33 cellular contexts compared by ENCODE assay signal in the genomic region with DNA sequence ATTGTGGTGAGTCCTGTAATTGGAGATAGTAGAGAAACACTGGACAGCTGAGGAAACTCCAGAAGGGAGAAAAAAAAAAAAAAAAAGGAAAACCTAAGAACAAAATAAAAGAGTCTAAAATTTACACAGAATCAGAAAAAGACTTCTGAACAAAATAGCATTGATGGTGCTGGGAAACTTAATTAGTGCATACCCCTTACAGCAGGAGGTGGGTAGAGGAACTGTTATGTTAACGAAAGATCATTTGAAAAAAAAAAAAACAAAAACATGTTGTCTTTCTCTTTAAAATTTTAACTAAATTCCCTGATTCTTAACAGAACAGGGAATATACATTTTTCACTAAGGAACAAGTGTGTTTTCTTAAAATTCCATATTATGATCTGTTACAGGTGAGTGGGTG.
"Had no signal": no experiment of that assay in that cellular context is flagged by ENCODE, and none has a peak within 500 bp of the region (broad histone marks: within the 10 kb centered on the region; RNA-seq: fewer than 3 reads in every experiment).

No MANE protein-coding gene starts in this region.

- ATAC-seq: activated CD8-positive, alpha-beta memory T cell treated with anti-CD3 and anti-CD28 coated beads, Interleukin-2, amount 10 ng/mL, durations not matched to agents 7 days and 5 days; activated naive CD4-positive, alpha-beta T cell treated with anti-CD3 and anti-CD28 coated beads, Interleukin-2, amount 50 U/mL, for 72 hours; body of pancreas; Right ventricle myocardium inferior; SK-N-SH treated with all-trans-retinoic acid at 6 μM for 48 hours; T-cell had no signal

- DNase-seq: activated CD4-positive, alpha-beta memory T cell treated with anti-CD3 and anti-CD28 coated beads, Interleukin-2, amount 10 ng/mL, durations not matched to agents 7 days and 5 days; activated CD4-positive, alpha-beta T cell treated with anti-CD3 and anti-CD28 coated beads for 1 hour; activated CD4-positive, alpha-beta T cell treated with anti-CD3 and anti-CD28 coated beads for 48 hours; activated CD4-positive, CD25-positive, alpha-beta regulatory T cell; activated CD8-positive, alpha-beta memory T cell treated with anti-CD3 and anti-CD28 coated beads for 24 hours; activated CD8-positive, alpha-beta memory T cell treated with anti-CD3 and anti-CD28 coated beads, Interleukin-2, amount 10 ng/mL, durations not matched to agents 7 days and 5 days; activated CD8-positive, alpha-beta memory T cell treated with anti-CD3 and anti-CD28 coated beads, Interleukin-2, amount 50 U/mL, for 48 hours; activated gamma-delta T cell treated with Interleukin-2 at 50 U/mL for 16 hours; activated naive CD4-positive, alpha-beta T cell treated with anti-CD3 and anti-CD28 coated beads for 36 hours; adrenal gland; body of pancreas; Kasumi-1; MG63; NCI-H1092; NCI-H1436 treated with DMSO at 0.1 percent for 48 hours; NCI-H1694 treated with DMSO at 0.1 percent for 48 hours; NCI-H2029; NCI-H345; NCI-H526; NCI-H748 treated with DMSO at 0.1 percent for 48 hours; NK-92 treated with Interleukin-12 subunit alpha and Interleukin-12 subunit beta, amount 100 ng/mL, for 24 hours; PC-9; SIG-M5; T-cell; T-helper 2 cell; T-helper 9 cell had no signal

- H3K9me3 Mint-ChIP-seq: activated naive CD4-positive, alpha-beta T cell treated with anti-CD3 and anti-CD28 coated beads, Interleukin-2, amount 50 U/mL, for 72 hours; T-cell had no signal

- H3K9me3 ChIP-seq: adrenal gland, body of pancreas, breast epithelium, MG63 had no signal

- H3K4me1 Mint-ChIP-seq: activated CD4-positive, alpha-beta memory T cell treated with anti-CD3 and anti-CD28 coated beads, Interleukin-2, amount 10 ng/mL, durations not matched to agents 7 days and 5 days; activated CD8-positive, alpha-beta memory T cell treated with anti-CD3 and anti-CD28 coated beads, Interleukin-2, amount 10 ng/mL, durations not matched to agents 7 days and 5 days; T-cell had no signal

- H3K4me3 Mint-ChIP-seq: activated CD4-positive, alpha-beta memory T cell treated with anti-CD3 and anti-CD28 coated beads, Interleukin-2, amount 10 ng/mL, durations not matched to agents 7 days and 5 days; activated CD8-positive, alpha-beta memory T cell treated with anti-CD3 and anti-CD28 coated beads, Interleukin-2, amount 10 ng/mL, durations not matched to agents 7 days and 5 days; activated naive CD4-positive, alpha-beta T cell treated with anti-CD3 and anti-CD28 coated beads for 36 hours; T-cell had no signal

- H3K4me1 ChIP-seq: adrenal gland, body of pancreas, breast epithelium had no signal

- H3K36me3 ChIP-seq: adrenal gland, breast epithelium, MG63 had no signal

- H2AFZ ChIP-seq: PC-9 had no signal

- H3K4me2 ChIP-seq: PC-9 had no signal

- H3K27ac Mint-ChIP-seq: activated CD4-positive, alpha-beta memory T cell treated with anti-CD3 and anti-CD28 coated beads, Interleukin-2, amount 10 ng/mL, durations not matched to agents 7 days and 5 days; activated CD8-positive, alpha-beta memory T cell treated with anti-CD3 and anti-CD28 coated beads, Interleukin-2, amount 10 ng/mL, durations not matched to agents 7 days and 5 days; activated naive CD4-positive, alpha-beta T cell treated with anti-CD3 and anti-CD28 coated beads for 36 hours; activated naive CD4-positive, alpha-beta T cell treated with anti-CD3 and anti-CD28 coated beads, Interleukin-2, amount 50 U/mL, for 72 hours; activated T-helper 2 cell treated with anti-CD3 and anti-CD28 coated beads, Interferon-gamma antibody, Interleukin-2, Interleukin-4, amounts not matched to agents 10 μg/mL and 5 μg/mL and 100 μg/mL, durations not matched to agents 14 hours and 24 hours and 36 hours; T-cell had no signal

- H3K4me3 ChIP-seq: adrenal gland, body of pancreas, breast epithelium, MG63, PC-9 had no signal

- H3K27me3 Mint-ChIP-seq: activated CD4-positive, alpha-beta memory T cell treated with anti-CD3 and anti-CD28 coated beads, Interleukin-2, amount 10 ng/mL, durations not matched to agents 7 days and 5 days; activated CD8-positive, alpha-beta memory T cell treated with anti-CD3 and anti-CD28 coated beads, Interleukin-2, amount 10 ng/mL, durations not matched to agents 7 days and 5 days; T-cell had no signal

- H3K27ac ChIP-seq: adrenal gland, body of pancreas, breast epithelium, PC-9, RWPE1, VCaP had no signal

- H3K27me3 ChIP-seq: adrenal gland, body of pancreas, breast epithelium, MG63 had no signal
